ENCODE assay signal across 1 cellular context in the genomic region with DNA sequence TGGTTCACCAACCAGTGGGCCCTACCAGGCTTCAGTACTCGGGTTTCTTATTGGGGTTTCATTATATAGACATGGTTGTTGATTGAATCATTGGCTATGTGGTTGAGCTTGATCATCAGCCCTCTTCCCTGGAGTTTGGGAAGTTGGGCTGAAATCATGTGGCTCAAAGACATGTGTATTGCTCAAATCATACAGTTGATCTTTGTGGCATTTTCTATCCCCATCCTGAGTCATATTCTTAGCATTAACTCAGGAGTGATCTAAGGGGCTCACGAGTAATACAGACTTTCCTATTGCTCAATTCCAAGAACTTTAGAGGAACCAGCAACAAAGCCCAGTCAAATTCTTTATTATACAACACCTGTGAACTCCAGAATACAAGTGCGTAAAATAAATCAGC.
TF ChIP-seq lines count a peak whose summit lies in the region.

No MANE protein-coding gene starts in this region.

TF ChIP-seq in IMR-90, 13 proteins besides CTCF, POLR2A, EP300 and RAD21 (continued from another document):
- TF ChIP-seq CEBPB (IDR thresholded peaks at IDR 0.05; ENCODE audit: low read depth, low read length) (peak; percentile 89), CHD1 (IDR thresholded peaks at IDR 0.05; ENCODE audit: low read depth, low read length) (no peak), BHLHE40 (IDR thresholded peaks at IDR 0.05; ENCODE audit: low read depth, low read length) (no peak), MAZ (IDR thresholded peaks at IDR 0.05; ENCODE audit: borderline replicate concordance, low read depth, low read length) (no peak)
- TF ChIP-seq, protein P1, sequence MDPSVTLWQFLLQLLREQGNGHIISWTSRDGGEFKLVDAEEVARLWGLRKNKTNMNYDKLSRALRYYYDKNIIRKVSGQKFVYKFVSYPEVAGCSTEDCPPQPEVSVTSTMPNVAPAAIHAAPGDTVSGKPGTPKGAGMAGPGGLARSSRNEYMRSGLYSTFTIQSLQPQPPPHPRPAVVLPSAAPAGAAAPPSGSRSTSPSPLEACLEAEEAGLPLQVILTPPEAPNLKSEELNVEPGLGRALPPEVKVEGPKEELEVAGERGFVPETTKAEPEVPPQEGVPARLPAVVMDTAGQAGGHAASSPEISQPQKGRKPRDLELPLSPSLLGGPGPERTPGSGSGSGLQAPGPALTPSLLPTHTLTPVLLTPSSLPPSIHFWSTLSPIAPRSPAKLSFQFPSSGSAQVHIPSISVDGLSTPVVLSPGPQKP (IDR thresholded peaks at IDR 0.05; ENCODE audit: borderline replicate concordance, low read depth, low read length) = no peak
- TF ChIP-seq, protein P2, sequence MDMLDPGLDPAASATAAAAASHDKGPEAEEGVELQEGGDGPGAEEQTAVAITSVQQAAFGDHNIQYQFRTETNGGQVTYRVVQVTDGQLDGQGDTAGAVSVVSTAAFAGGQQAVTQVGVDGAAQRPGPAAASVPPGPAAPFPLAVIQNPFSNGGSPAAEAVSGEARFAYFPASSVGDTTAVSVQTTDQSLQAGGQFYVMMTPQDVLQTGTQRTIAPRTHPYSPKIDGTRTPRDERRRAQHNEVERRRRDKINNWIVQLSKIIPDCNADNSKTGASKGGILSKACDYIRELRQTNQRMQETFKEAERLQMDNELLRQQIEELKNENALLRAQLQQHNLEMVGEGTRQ (IDR thresholded peaks at IDR 0.05; ENCODE audit: low read depth, low read length) = no peak
TF ChIP-seq in IMR-90: peak in this region for 1.
